10 cellular contexts compared by ENCODE assay signal in the genomic region with DNA sequence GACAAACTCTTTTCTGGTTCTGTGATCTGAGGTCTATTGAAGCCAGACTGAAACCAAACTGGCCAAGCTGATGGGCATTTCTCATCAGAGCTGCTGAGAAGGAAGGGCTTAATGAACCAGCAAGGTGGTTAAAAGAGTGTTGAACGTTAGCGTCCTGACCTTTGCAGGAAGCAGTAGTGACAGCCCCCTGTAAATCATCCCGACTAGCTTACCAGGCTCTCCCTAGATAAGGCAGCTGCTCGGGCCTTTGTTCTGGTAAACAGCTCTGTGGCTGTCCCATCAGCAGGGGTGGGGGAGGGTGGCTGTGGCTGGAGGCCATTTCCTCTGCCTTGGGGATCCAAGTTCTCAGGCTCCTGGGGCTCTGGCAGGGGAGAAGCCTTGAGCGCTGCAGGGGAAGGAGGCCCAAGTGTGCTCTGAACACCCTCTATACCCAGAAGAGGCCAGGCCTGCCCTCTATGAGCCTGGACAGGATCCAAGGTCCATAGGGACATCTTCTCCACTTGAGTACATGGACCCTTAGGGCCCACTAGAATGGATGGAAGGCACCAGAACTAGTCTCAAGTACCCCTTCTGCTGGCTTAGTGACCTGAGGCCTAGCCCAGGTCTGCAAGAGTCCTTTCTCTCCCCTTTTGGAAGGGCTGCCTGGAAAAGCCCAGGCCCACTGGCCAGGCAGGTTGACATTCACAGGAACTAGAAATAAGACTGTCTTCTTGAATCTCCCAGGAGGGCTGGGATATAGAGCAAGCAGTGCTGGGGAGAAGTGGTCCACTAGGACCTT.
DNase-seq lines count a peak whose midpoint lies in the region; ATAC-seq and TF ChIP-seq lines count a peak whose summit lies in the region.
"Had no signal": no experiment of that assay in that cellular context is flagged by ENCODE, and none has a peak within 500 bp of the region (broad histone marks: within the 10 kb centered on the region; RNA-seq: fewer than 3 reads in every experiment).

No MANE protein-coding gene starts in this region.

- no peak overlapping the region for H3K4me2 ChIP-seq in DND-41 (ENCODE audit: insufficient read depth, low read length)

- H3K9ac ChIP-seq in DND-41 (ENCODE audit: low read depth, low read length): no peak overlapping the region

- H3K27ac ChIP-seq in DND-41 (ENCODE audit: low read length): no peak overlapping the region

- H4K20me1 ChIP-seq in DND-41 (ENCODE audit: insufficient read depth, low read length): no peaks in the 10 kb centered on the region

- H3K4me1 ChIP-seq in DND-41 (ENCODE audit: insufficient read depth, low read length): no peaks in the 10 kb centered on the region

- H3K9me3 ChIP-seq in DND-41 (ENCODE audit: insufficient read depth, low read length, severe bottlenecking): no peaks in the 10 kb centered on the region

- DNase-seq in DND-41 (peak; percentile 58), Kasumi-1 (lab: John Stamatoyannopoulos, UW) (peak; percentile 63 to 78), choroid plexus epithelial cell (ENCODE audit: low read depth) (peak; percentile 21), myocyte (ENCODE audit: low read depth) (peak; percentile 73), NCI-H1048 (lab: John Stamatoyannopoulos, UW) (no peak)
- DNase-seq: Calu3, NCI-H187 treated with DMSO at 0.1 percent for 48 hours had no signal

- H3K4me3 ChIP-seq in DND-41 (ENCODE audit: low read depth in 1 of 2, low read length in 2 of 2): no peak overlapping the region
- no peak overlapping the region for H3K4me3 ChIP-seq in choroid plexus epithelial cell (ENCODE audit: low read depth, low read length)

- no peaks in the 10 kb centered on the region for H3K36me3 ChIP-seq in DND-41 (ENCODE audit: insufficient read depth, low read length)

- no peak for TF ChIP-seq CTCF in DND-41 (IDR thresholded peaks at IDR 0.05; ENCODE audit: borderline replicate concordance, extremely low read depth, low read length, poor library complexity, severe bottlenecking)
- TF ChIP-seq CTCF in choroid plexus epithelial cell (conservative IDR thresholded peaks at IDR 0.05; ENCODE audit: low read depth, low read length): no peak

- H3K79me2 ChIP-seq in DND-41 (ENCODE audit: insufficient read depth, low read length): no peaks in the 10 kb centered on the region

- peaks cover 3% of the 10 kb centered on the region for H3K27me3 ChIP-seq in DND-41 (ENCODE audit: insufficient read depth, low read length, poor library complexity)

- ATAC-seq in DND-41 (ENCODE audit: insufficient read depth, low read depth) (peak; percentile 78), HG03097 (IDR thresholded peaks at IDR 0.05; ENCODE audit: low FRiP score, unreplicated experiment) (no peak), HG02642 (IDR thresholded peaks at IDR 0.05; ENCODE audit: poor library complexity, unreplicated experiment) (no peak), GM21825 (IDR thresholded peaks at IDR 0.05; ENCODE audit: unreplicated experiment) (no peak)

- H2AFZ ChIP-seq in DND-41 (ENCODE audit: low read depth, low read length): no peak overlapping the region
